Comparison of ENCODE assay signal across 1 cellular context in genomic region chr11:5366856-5367255, GRCh38.
TF ChIP-seq lines count a peak whose summit lies in the region.

No MANE protein-coding gene starts in this region.

TF ChIP-seq in endothelial cell of umbilical vein, 7 proteins besides CTCF, POLR2A, EP300 and RAD21:
- TF ChIP-seq POLR2AphosphoS5 (IDR thresholded peaks at IDR 0.05; ENCODE audit: insufficient read depth, low read depth, low read length) (no peak), MYC (IDR thresholded peaks at IDR 0.05; ENCODE audit: low read depth, low read length) (no peak), GATA2 (IDR thresholded peaks at IDR 0.05; ENCODE audit: insufficient read depth, insufficient read length, low read depth, low read length) (no peak), FOS (IDR thresholded peaks at IDR 0.05; ENCODE audit: borderline replicate concordance, insufficient read depth, low read length) (no peak)
